2 cellular contexts compared by ENCODE assay signal in genomic region chr13:26614721-26615120, GRCh38.
TF ChIP-seq lines count a peak whose summit lies in the region.

No MANE protein-coding gene starts in this region.

TF ChIP-seq in SK-N-SH treated with all-trans-retinoic acid at 6 μM for 48 hours, 23 proteins besides CTCF, POLR2A, EP300 and RAD21:
- no peak for TF ChIP-seq ZNF565 (CRISPR knock-in tag; conservative IDR thresholded peaks at IDR 0.05; ENCODE audit: low read depth)
- no peak for TF ChIP-seq ZNF8 (CRISPR knock-in tag; IDR thresholded peaks at IDR 0.05)
- no peak for TF ChIP-seq ZFP30 (CRISPR knock-in tag; IDR thresholded peaks at IDR 0.05)
- TF ChIP-seq ZFP3 (CRISPR knock-in tag; IDR thresholded peaks at IDR 0.05): no peak
- no peak for TF ChIP-seq TCF4 (CRISPR knock-in tag; IDR thresholded peaks at IDR 0.05; ENCODE audit: borderline replicate concordance)
- no peak for TF ChIP-seq ZC3H10 (CRISPR knock-in tag; IDR thresholded peaks at IDR 0.05)
- TF ChIP-seq CSRNP3 (CRISPR knock-in tag; IDR thresholded peaks at IDR 0.05): no peak
- TF ChIP-seq RARB (CRISPR knock-in tag; IDR thresholded peaks at IDR 0.05): no peak
- no peak for TF ChIP-seq CREB5 (CRISPR knock-in tag; IDR thresholded peaks at IDR 0.05; ENCODE audit: low read depth)
- TF ChIP-seq PATZ1 (CRISPR knock-in tag; IDR thresholded peaks at IDR 0.05; ENCODE audit: borderline replicate concordance): no peak
- no peak for TF ChIP-seq ZNF70 (CRISPR knock-in tag; IDR thresholded peaks at IDR 0.05)
- TF ChIP-seq POU6F1 (CRISPR knock-in tag; IDR thresholded peaks at IDR 0.05; ENCODE audit: borderline replicate concordance, low read depth): no peak
- TF ChIP-seq OSR1 (CRISPR knock-in tag; IDR thresholded peaks at IDR 0.05): no peak
- TF ChIP-seq GLIS3 (CRISPR knock-in tag; IDR thresholded peaks at IDR 0.05): no peak
- TF ChIP-seq ISL1 (CRISPR knock-in tag; IDR thresholded peaks at IDR 0.05): no peak
- TF ChIP-seq BACH2 (CRISPR knock-in tag; IDR thresholded peaks at IDR 0.05; ENCODE audit: borderline replicate concordance): no peak
- TF ChIP-seq ARNTL (CRISPR knock-in tag; IDR thresholded peaks at IDR 0.05; ENCODE audit: borderline replicate concordance, low read depth): no peak
- TF ChIP-seq TOX (CRISPR knock-in tag; IDR thresholded peaks at IDR 0.05; ENCODE audit: borderline replicate concordance): no peak
- no peak for TF ChIP-seq PPARA (CRISPR knock-in tag; IDR thresholded peaks at IDR 0.05; ENCODE audit: borderline replicate concordance)

TF ChIP-seq in SK-N-SH, 30 proteins besides CTCF, POLR2A, EP300 and RAD21:
- TF ChIP-seq CHD2 (IDR thresholded peaks at IDR 0.05; ENCODE audit: low read length, partially characterized antibody): no peak
- TF ChIP-seq YY1 (IDR thresholded peaks at IDR 0.05; ENCODE audit: low read depth): no peak
- no peak for TF ChIP-seq USF2 (IDR thresholded peaks at IDR 0.05; ENCODE audit: borderline replicate concordance, low read depth, low read length)
- TF ChIP-seq PBX3 (IDR thresholded peaks at IDR 0.05): no peak
- TF ChIP-seq FOXJ3 (CRISPR knock-in tag; IDR thresholded peaks at IDR 0.05): no peak
- no peak for TF ChIP-seq ZBTB33 (IDR thresholded peaks at IDR 0.05; ENCODE audit: borderline replicate concordance, low read depth)
- no peak for TF ChIP-seq TEAD4 (IDR thresholded peaks at IDR 0.05; ENCODE audit: borderline replicate concordance, insufficient read depth)
- no peak for TF ChIP-seq JUND (IDR thresholded peaks at IDR 0.05)
- TF ChIP-seq GATA2 (CRISPR knock-in tag; IDR thresholded peaks at IDR 0.05): no peak
- no peak for TF ChIP-seq IRF3 (IDR thresholded peaks at IDR 0.05; ENCODE audit: low read depth, low read length)
- TF ChIP-seq EZH2phosphoT487 (IDR thresholded peaks at IDR 0.05; ENCODE audit: borderline replicate concordance, low read depth): no peak
- TF ChIP-seq RCOR1 (IDR thresholded peaks at IDR 0.05; ENCODE audit: low read length): no peak
- no peak for TF ChIP-seq MAX (IDR thresholded peaks at IDR 0.05; ENCODE audit: low read depth)
- no peak for TF ChIP-seq TCF12 (IDR thresholded peaks at IDR 0.05)
- no peak for TF ChIP-seq NRF1 (IDR thresholded peaks at IDR 0.05; ENCODE audit: low read depth, low read length)
- no peak for TF ChIP-seq REST (IDR thresholded peaks at IDR 0.05; ENCODE audit: low read depth, low read length)
- no peak for TF ChIP-seq NFIC (IDR thresholded peaks at IDR 0.05; ENCODE audit: borderline replicate concordance)
- no peak for TF ChIP-seq MEF2A (IDR thresholded peaks at IDR 0.05; ENCODE audit: borderline replicate concordance, low read depth)
- TF ChIP-seq POLR2AphosphoS5 (IDR thresholded peaks at IDR 0.05; ENCODE audit: low read depth, low read length): no peak
- TF ChIP-seq SMC3 (IDR thresholded peaks at IDR 0.05; ENCODE audit: low read depth, low read length): no peak
TF ChIP-seq in SK-N-SH: peak in this region for 0.
